ENCODE assay signal across 10 cellular contexts in genomic region chr14:29536886-29537511, GRCh38.
DNase-seq lines count a peak whose midpoint lies in the region; ATAC-seq and TF ChIP-seq lines count a peak whose summit lies in the region.
"Had no signal": no experiment of that assay in that cellular context is flagged by ENCODE, and none has a peak within 500 bp of the region (broad histone marks: within the 10 kb centered on the region; RNA-seq: fewer than 3 reads in every experiment).

No MANE protein-coding gene starts in this region.

- H3K9me3 Mint-ChIP-seq in CD4-positive, alpha-beta memory T cell: peaks cover 3 to 10% (median 4%) of the 10 kb centered on the region in 8 donors

- H3K9me2 ChIP-seq in neural cell (ENCODE audit: insufficient read depth, low read length): no peaks in the 10 kb centered on the region

- H3K27ac ChIP-seq in neural cell (ENCODE audit: low read length): no peak overlapping the region
- no peak overlapping the region for H3K27ac ChIP-seq in CD4-positive, alpha-beta memory T cell (ENCODE audit: low read depth, low read length)
- H3K27ac ChIP-seq: colonic mucosa, Peyer's patch had no signal

- peak; percentile 77 for TF ChIP-seq RAD21 in neural cell (conservative IDR thresholded peaks at IDR 0.05)

- no peaks in the 10 kb centered on the region for H3K4me1 ChIP-seq in CD4-positive, alpha-beta memory T cell (ENCODE audit: insufficient read depth, low read length)
- H3K4me1 ChIP-seq: colonic mucosa, Peyer's patch had no signal

- no peak overlapping the region for H3K27ac Mint-ChIP-seq in CD4-positive, alpha-beta memory T cell

- H3F3A ChIP-seq in neural cell (ENCODE audit: insufficient read depth, low read length, poor library complexity, severe bottlenecking): no peaks in the 10 kb centered on the region

- no peak overlapping the region for H3K4me3 Mint-ChIP-seq in CD4-positive, alpha-beta memory T cell

- no peaks in the 10 kb centered on the region for H3K4me1 Mint-ChIP-seq in CD4-positive, alpha-beta memory T cell

- no peak overlapping the region for H3K4me2 ChIP-seq in neural cell (ENCODE audit: low read length)

- POLR2A ChIA-PET in CD4-positive, alpha-beta memory T cell (lab: Charles Lee; ENCODE audit: partially characterized antibody): no interaction called here

- TF ChIP-seq EP300 in neural cell (conservative IDR thresholded peaks at IDR 0.05; ENCODE audit: poor library complexity, severe bottlenecking): no peak

- H3K27me3 ChIP-seq in GM06990 (replicated peaks; ENCODE audit: control insufficient read depth, insufficient read depth, low read length) (no peaks in the 10 kb centered on the region), neural cell (ENCODE audit: insufficient read depth, low read depth, low read length) (no peaks in the 10 kb centered on the region)
- H3K27me3 ChIP-seq in CD4-positive, alpha-beta memory T cell (ENCODE audit: insufficient read depth, low read length): no peaks in the 10 kb centered on the region
- H3K27me3 ChIP-seq: colonic mucosa, Peyer's patch had no signal

- no peak for ATAC-seq in GM19395 (IDR thresholded peaks at IDR 0.05; ENCODE audit: unreplicated experiment)

- H3K36me3 ChIP-seq in GM06990 (ENCODE audit: control insufficient read depth, insufficient read depth, low read length) (no peaks in the 10 kb centered on the region), neural cell (ENCODE audit: insufficient read depth, low read length) (no peaks in the 10 kb centered on the region)
- H3K36me3 ChIP-seq in CD4-positive, alpha-beta memory T cell (ENCODE audit: insufficient read depth, low read length): no peaks in the 10 kb centered on the region
- H3K36me3 ChIP-seq: colonic mucosa, Peyer's patch had no signal

- no peaks in the 10 kb centered on the region for H3K27me3 Mint-ChIP-seq in CD4-positive, alpha-beta memory T cell

- no peaks in the 10 kb centered on the region for H3K9me3 ChIP-seq in neural cell (ENCODE audit: low read length)
- no peaks in the 10 kb centered on the region for H3K9me3 ChIP-seq in CD4-positive, alpha-beta memory T cell (ENCODE audit: control insufficient read depth in 1 of 2, low read length in 2 of 2)
- H3K9me3 ChIP-seq: colonic mucosa, Peyer's patch had no signal

- no peak overlapping the region for H2AFZ ChIP-seq in neural cell (ENCODE audit: low read depth, low read length)

- DNase-seq in GM06990 (ENCODE audit: extremely low read depth, insufficient read length): no peak
- peak; percentile 67 for DNase-seq in NCI-H146 (lab: John Stamatoyannopoulos, UW)
- DNase-seq in cardiac fibroblast (ENCODE audit: low read depth in 2 of 2): peak; percentile 58 to 60
- DNase-seq in ureter (ENCODE audit: low spot score): no peak
- no peak for DNase-seq in NCI-H226
- no peak for DNase-seq in CD4-positive, alpha-beta memory T cell
- DNase-seq: colonic mucosa, Peyer's patch had no signal

- intact Hi-C loops in CD4-positive, alpha-beta memory T cell (cut with micrococcal nuclease): no loop called here

- no peak overlapping the region for H3K9ac ChIP-seq in neural cell (ENCODE audit: low read length)

- TF ChIP-seq CTCF in GM06990 (IDR thresholded peaks at IDR 0.05; ENCODE audit: insufficient read depth, low read length, poor library complexity, severe bottlenecking): peak; percentile 30
- TF ChIP-seq CTCF in cardiac fibroblast (IDR thresholded peaks at IDR 0.05; ENCODE audit: low read depth, low read length): peak; percentile 38
- TF ChIP-seq CTCF in neural cell (IDR thresholded peaks at IDR 0.05; ENCODE audit: poor library complexity, severe bottlenecking): peak; percentile 70

- no peaks in the 10 kb centered on the region for H3K36me3 Mint-ChIP-seq in CD4-positive, alpha-beta memory T cell

- H3K79me2 ChIP-seq in neural cell (replicated peaks; ENCODE audit: insufficient read depth, low read length): peaks cover 28% of the 10 kb centered on the region

- no peaks in the 10 kb centered on the region for H4K20me1 ChIP-seq in neural cell (ENCODE audit: insufficient read depth)

- CTCF ChIA-PET in CD4-positive, alpha-beta memory T cell (lab: Charles Lee; ENCODE audit: partially characterized antibody): no interaction called here

- H3K4me3 ChIP-seq in GM06990 (replicated peaks; ENCODE audit: low read depth, low read length): no peak overlapping the region
- H3K4me3 ChIP-seq in cardiac fibroblast (replicated peaks in 1 of 2; ENCODE audit: low read depth in 2 of 2, low read length in 2 of 2): no peak overlapping the region
- H3K4me3 ChIP-seq in neural cell (ENCODE audit: low read length): no peak overlapping the region
- no peak overlapping the region for H3K4me3 ChIP-seq in CD4-positive, alpha-beta memory T cell (ENCODE audit: low read length in 2 of 2)
- H3K4me3 ChIP-seq: colonic mucosa, Peyer's patch had no signal

TF ChIP-seq in neural cell, 6 proteins besides CTCF, POLR2A, EP300 and RAD21:
- no peak for TF ChIP-seq REST (IDR thresholded peaks at IDR 0.05; ENCODE audit: borderline replicate concordance)
- TF ChIP-seq SMC3 (conservative IDR thresholded peaks at IDR 0.05; ENCODE audit: poor library complexity): peak; percentile 83
- no peak for TF ChIP-seq EZH2 (IDR thresholded peaks at IDR 0.05; ENCODE audit: borderline replicate concordance, insufficient read depth, low read length, poor library complexity, severe bottlenecking)

Comparison
In these comparisons a context has a peak if more than half of its experiments do, and no peak if none do; other contexts are left out.
1. DNase-seq: peak in NCI-H146 (single experiment) and cardiac fibroblast (2 of 2); none in GM06990 (single experiment), ureter (single experiment), NCI-H226 (single experiment) and CD4-positive, alpha-beta memory T cell (0 of 5).
2. Peak in every context shown above with its lines, with median percentiles within 50 percentile points of each other: CTCF ChIP-seq.